In the genomic region with DNA sequence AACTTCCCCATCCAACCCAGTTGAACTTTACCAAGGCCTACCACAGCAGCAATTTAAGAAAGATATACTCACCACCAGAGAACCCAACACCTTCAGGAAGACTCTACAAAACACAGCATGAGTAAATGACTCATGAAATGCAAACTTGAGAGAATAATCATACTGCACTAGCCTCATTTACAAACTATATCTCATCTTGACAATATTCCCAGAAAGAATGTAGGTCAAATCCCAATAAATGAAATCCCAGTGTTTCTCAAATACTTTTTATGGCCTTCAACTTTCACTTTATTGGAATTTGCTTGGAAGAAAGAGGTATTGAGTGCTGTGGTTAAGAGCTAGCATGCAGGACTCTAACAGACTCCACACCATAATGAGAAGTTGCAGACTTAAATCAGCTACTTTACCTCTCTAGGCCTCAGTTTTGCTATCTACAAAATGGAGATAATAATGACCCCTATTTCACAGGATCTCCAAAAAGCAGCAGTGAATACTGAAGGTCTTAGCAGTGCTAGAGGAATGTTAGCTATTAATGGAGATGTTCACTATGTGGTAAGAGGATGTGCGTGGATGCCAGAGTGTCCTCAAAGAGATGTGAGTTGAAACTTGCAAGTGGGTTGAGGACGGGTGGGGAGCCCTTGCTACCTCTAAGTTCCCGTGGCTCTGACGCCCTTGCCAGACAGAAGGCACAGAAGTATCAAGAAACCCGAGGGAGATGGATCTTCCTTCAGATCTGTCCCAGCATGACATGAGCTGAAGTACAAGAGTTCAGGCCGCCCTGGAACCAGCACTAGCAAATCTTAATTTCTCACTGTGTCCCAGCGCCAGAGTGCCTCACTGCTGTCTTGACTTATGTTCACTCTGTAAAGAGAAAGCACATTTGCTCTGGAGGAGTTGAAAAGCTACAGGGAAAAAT, we compare ENCODE assay signal across 12 cellular contexts. TPM values are rescaled to one million over a fixed set of nuclear protein-coding genes. Genes with fewer than 3 reads are reported as not detected.
A peak's percentile ranks its signal among the peaks of the same experiment; 100 is the strongest.
DNase-seq lines count a peak whose midpoint lies in the region; ATAC-seq and TF ChIP-seq lines count a peak whose summit lies in the region.
"Had no signal": no experiment of that assay in that cellular context is flagged by ENCODE, and none has a peak within 500 bp of the region (broad histone marks: within the 10 kb centered on the region; RNA-seq: fewer than 3 reads in every experiment).

No MANE protein-coding gene starts in this region.

- no peaks in the 10 kb centered on the region for H3K9me3 Mint-ChIP-seq in activated T-helper 1 cell treated with anti-CD3 and anti-CD28 coated beads, Interleukin-12 subunit alpha, Interleukin-12 subunit beta, Interleukin-2, Interleukin-4 antibody, amounts not matched to agents 30 ng/mL and 10 ng/mL and 1 ng/mL, durations not matched to agents 14 hours and 24 hours and 36 hours
- H3K9me3 Mint-ChIP-seq in glutamatergic neuron (ENCODE audit: unreplicated experiment) = peaks cover 13% of the 10 kb centered on the region

- peak overlapping the region; percentile 40 for H3K4me3 Mint-ChIP-seq in activated T-helper 1 cell treated with anti-CD3 and anti-CD28 coated beads, Interleukin-12 subunit alpha, Interleukin-12 subunit beta, Interleukin-2, Interleukin-4 antibody, amounts not matched to agents 30 ng/mL and 10 ng/mL and 1 ng/mL, durations not matched to agents 14 hours and 24 hours and 36 hours
- H3K4me3 Mint-ChIP-seq in glutamatergic neuron (ENCODE audit: unreplicated experiment) = peak overlapping the region; percentile 65

- no peak overlapping the region for H3K4me3 ChIP-seq in AG04449 (ENCODE audit: low read depth, low read length)
- H3K4me3 ChIP-seq: gastrocnemius medialis, GM12878, SJSA1 had no signal

- ATAC-seq in GM19395 (IDR thresholded peaks at IDR 0.05; ENCODE audit: unreplicated experiment) = no peak
- ATAC-seq: gastrocnemius medialis, GM12878 had no signal

- intact Hi-C loops in activated T-helper 1 cell treated with anti-CD3 and anti-CD28 coated beads, Interleukin-12 subunit alpha, Interleukin-12 subunit beta, Interleukin-2, Interleukin-4 antibody, amounts not matched to agents 30 ng/mL and 10 ng/mL and 1 ng/mL, durations not matched to agents 14 hours and 24 hours and 36 hours (cut with micrococcal nuclease) = loop anchor here (1.0 to 5.0 kb wide), 3 partner anchors 9 to 281 kb away; no protein-coding TSS in a partner anchor

- peak overlapping the region; percentile 85 for H3K27ac Mint-ChIP-seq in activated T-helper 1 cell treated with anti-CD3 and anti-CD28 coated beads, Interleukin-12 subunit alpha, Interleukin-12 subunit beta, Interleukin-2, Interleukin-4 antibody, amounts not matched to agents 30 ng/mL and 10 ng/mL and 1 ng/mL, durations not matched to agents 14 hours and 24 hours and 36 hours
- H3K27ac Mint-ChIP-seq in glutamatergic neuron (ENCODE audit: unreplicated experiment) = peak overlapping the region; percentile 74

- DNase-seq in AG04449 (ENCODE audit: low read depth, low spot score) (peak; percentile 47), GM03348 (ENCODE audit: low spot score) (peak; percentile 51), glutamatergic neuron (no peak), ureter (ENCODE audit: low spot score) (no peak), NCI-H524 (lab: John Stamatoyannopoulos, UW) (no peak), NCI-H187 (lab: John Stamatoyannopoulos, UW) (no peak)
- no peak for DNase-seq in activated T-helper 1 cell treated with anti-CD3 and anti-CD28 coated beads, Interleukin-12 subunit alpha, Interleukin-12 subunit beta, Interleukin-2, Interleukin-4 antibody, amounts not matched to agents 30 ng/mL and 10 ng/mL and 1 ng/mL, durations not matched to agents 14 hours and 24 hours and 36 hours (ENCODE audit: low spot score)
- DNase-seq: gastrocnemius medialis, NCI-H1105 treated with DMSO at 0.1 percent for 48 hours had no signal

- POLR2A ChIA-PET in AG04449 (lab: Yijun Ruan, JAX) = no interaction called here

- TF ChIP-seq CTCF in AG04449 (IDR thresholded peaks at IDR 0.05; ENCODE audit: insufficient read depth, low read length, missing control alignments) (no peak), glutamatergic neuron (IDR thresholded peaks at IDR 0.05; ENCODE audit: partially characterized antibody, unreplicated experiment) (no peak)

- CTCF ChIA-PET in AG04449 (lab: Yijun Ruan, JAX) = interaction anchor here (1.1 to 1.4 kb wide), 3 partner anchors 9 to 229 kb away, joined by 3 to 6 read pairs (median 3); no protein-coding TSS in a partner anchor

- H3K36me3 Mint-ChIP-seq in activated T-helper 1 cell treated with anti-CD3 and anti-CD28 coated beads, Interleukin-12 subunit alpha, Interleukin-12 subunit beta, Interleukin-2, Interleukin-4 antibody, amounts not matched to agents 30 ng/mL and 10 ng/mL and 1 ng/mL, durations not matched to agents 14 hours and 24 hours and 36 hours (ENCODE audit: low read depth) = peaks cover 61% of the 10 kb centered on the region
- H3K36me3 Mint-ChIP-seq in glutamatergic neuron (ENCODE audit: unreplicated experiment) = no peaks in the 10 kb centered on the region

- no peaks in the 10 kb centered on the region for H3K27me3 Mint-ChIP-seq in activated T-helper 1 cell treated with anti-CD3 and anti-CD28 coated beads, Interleukin-12 subunit alpha, Interleukin-12 subunit beta, Interleukin-2, Interleukin-4 antibody, amounts not matched to agents 30 ng/mL and 10 ng/mL and 1 ng/mL, durations not matched to agents 14 hours and 24 hours and 36 hours (ENCODE audit: insufficient read depth)
- peaks cover 7% of the 10 kb centered on the region for H3K27me3 Mint-ChIP-seq in glutamatergic neuron (ENCODE audit: unreplicated experiment)

- peaks cover 76% of the 10 kb centered on the region for H3K4me1 Mint-ChIP-seq in activated T-helper 1 cell treated with anti-CD3 and anti-CD28 coated beads, Interleukin-12 subunit alpha, Interleukin-12 subunit beta, Interleukin-2, Interleukin-4 antibody, amounts not matched to agents 30 ng/mL and 10 ng/mL and 1 ng/mL, durations not matched to agents 14 hours and 24 hours and 36 hours (ENCODE audit: low read depth)
- peaks cover 73% of the 10 kb centered on the region for H3K4me1 Mint-ChIP-seq in glutamatergic neuron (ENCODE audit: low read depth, unreplicated experiment)

RNA-seq across cellular contexts. Expression of a gene that starts 59.7 kb away (rescaled TPM):
- 347 and 355 TPM in 2 replicates for total RNA-seq in activated T-helper 1 cell treated with anti-CD3 and anti-CD28 coated beads, Interleukin-12 subunit alpha, Interleukin-12 subunit beta, Interleukin-2, Interleukin-4 antibody, amounts not matched to agents 30 ng/mL and 10 ng/mL and 1 ng/mL, durations not matched to agents 14 hours and 24 hours and 36 hours
- total RNA-seq in glutamatergic neuron (ENCODE audit: unreplicated experiment) (525 TPM), ureter (62.6 TPM)

Comparison
In these comparisons a context has a peak if more than half of its experiments do, and no peak if none do; other contexts are left out.
1. DNase-seq: peak in AG04449 (single experiment) and GM03348 (single experiment); none in activated T-helper 1 cell treated with anti-CD3 and anti-CD28 coated beads, Interleukin-12 subunit alpha, Interleukin-12 subunit beta, Interleukin-2, Interleukin-4 antibody, amounts not matched to agents 30 ng/mL and 10 ng/mL and 1 ng/mL, durations not matched to agents 14 hours and 24 hours and 36 hours (single experiment), glutamatergic neuron (single experiment), ureter (single experiment), NCI-H524 (0 of 2) and NCI-H187 (0 of 2).